ENCODE assay signal across 8 cellular contexts in the genomic region with DNA sequence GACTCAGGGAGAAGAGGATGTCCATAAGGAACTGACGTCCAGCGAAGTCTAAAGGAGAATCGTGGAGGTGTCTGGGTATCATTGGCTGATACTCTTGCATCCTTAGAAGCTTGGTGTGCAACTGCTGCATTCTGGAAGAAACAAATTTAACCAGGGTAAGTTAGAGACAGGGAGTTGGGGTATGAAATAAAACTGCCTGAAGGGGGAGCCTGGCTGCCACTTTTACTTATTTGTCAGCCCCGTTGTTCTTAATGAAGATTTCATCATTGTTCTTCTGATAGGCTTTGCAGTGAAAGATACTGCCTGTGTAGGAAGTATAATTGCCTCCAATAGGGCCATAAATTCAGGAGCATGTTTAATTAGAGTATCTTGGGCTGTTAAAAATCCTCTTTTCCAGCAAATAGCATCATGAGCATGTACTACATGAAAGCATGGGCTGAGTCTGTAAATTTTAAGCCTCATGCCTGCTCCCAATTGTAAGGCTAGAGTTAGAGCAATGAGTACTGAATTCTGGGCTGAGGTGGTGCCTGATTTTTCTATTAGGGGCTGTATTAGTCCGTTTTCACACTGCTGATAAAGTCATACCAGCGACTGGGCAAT.
DNase-seq lines count a peak whose midpoint lies in the region; ATAC-seq and TF ChIP-seq lines count a peak whose summit lies in the region.

No MANE protein-coding gene starts in this region.

- no peak for TF ChIP-seq POLR2A in esophagus muscularis mucosa (IDR thresholded peaks at IDR 0.05; ENCODE audit: low read depth)

- TF ChIP-seq EP300 in esophagus muscularis mucosa (IDR thresholded peaks at IDR 0.05): no peak

- no peaks in the 10 kb centered on the region for H3K36me3 ChIP-seq in esophagus muscularis mucosa

- H3K27me3 ChIP-seq in esophagus muscularis mucosa: no peaks in the 10 kb centered on the region

- H3K27ac ChIP-seq in VCaP: no peak overlapping the region
- no peak overlapping the region for H3K27ac ChIP-seq in esophagus muscularis mucosa (replicated peaks in 1 of 4)

- TF ChIP-seq CTCF in GM12864 (IDR thresholded peaks at IDR 0.05; ENCODE audit: low read depth, low read length, missing control alignments) (peak; percentile 62), VCaP (conservative IDR thresholded peaks at IDR 0.05) (peak; percentile 87), esophagus muscularis mucosa (IDR thresholded peaks at IDR 0.05) (peak; percentile 33 to 47 (median 47))

- intact Hi-C loops in esophagus muscularis mucosa (cut with DNase I): loop anchor here (10.0 kb wide), 1 partner anchor 1135 kb away; no protein-coding TSS in a partner anchor

- no peaks in the 10 kb centered on the region for H3K4me1 ChIP-seq in esophagus muscularis mucosa

- ATAC-seq in GM21576 (IDR thresholded peaks at IDR 0.05; ENCODE audit: unreplicated experiment) (peak; percentile 78), HG03097 (IDR thresholded peaks at IDR 0.05; ENCODE audit: low FRiP score, unreplicated experiment) (no peak)

- 61% methylated on average over 6 of the region's 6 CpGs for WGBS in esophagus muscularis mucosa

- H3K9me3 ChIP-seq in esophagus muscularis mucosa: no peaks in the 10 kb centered on the region

- H3K4me3 ChIP-seq in GM12864 (ENCODE audit: low read depth, low read length) (no peak overlapping the region), esophagus muscularis mucosa (no peak overlapping the region)

- DNase-seq in GM12864 (ENCODE audit: low read depth): no peak
- DNase-seq in LHCN-M2 (ENCODE audit: low read depth): peak; percentile 64
- no peak for DNase-seq in esophagus muscularis mucosa (ENCODE audit: extremely low spot score)
- peak; percentile 9 for DNase-seq in retina
- DNase-seq in NCI-H1930 (lab: John Stamatoyannopoulos, UW): no peak

Comparison
In these comparisons a context has a peak if more than half of its experiments do, and no peak if none do; other contexts are left out.
1. DNase-seq: peak in LHCN-M2 (single experiment) and retina (single experiment); none in GM12864 (single experiment), esophagus muscularis mucosa (single experiment) and NCI-H1930 (0 of 2).
2. Peak in every context shown above with its lines, with median percentiles within 50 percentile points of each other: CTCF ChIP-seq.